In genomic region chr7:64562621-64563275, GRCh38 we compare ENCODE assay signal across 1 cellular context.
A peak's percentile ranks its signal among the peaks of the same experiment; 100 is the strongest.
TF ChIP-seq lines count a peak whose summit lies in the region.

ZNF680 (minus strand) TSS chr7:64563071; CDS start chr7:64562954, 117 bp downstream.

TF ChIP-seq in HEK293, 187 proteins besides CTCF, POLR2A, EP300 and RAD21 (continued from another document and continues in another):
- TF ChIP-seq ZBTB11 (tag by site-specific recombination; conservative IDR thresholded peaks at IDR 0.05; ENCODE audit: low read depth) = peak; percentile 66
- 0 out of 2 replicates have a peak, but pooled peaks have one; percentile 24 for TF ChIP-seq ZNF2 (tag by site-specific recombination; IDR thresholded peaks at IDR 0.05)
- no peak for TF ChIP-seq KLF7 (tag by site-specific recombination; IDR thresholded peaks at IDR 0.05; ENCODE audit: borderline replicate concordance)
- peak; percentile 69 for TF ChIP-seq ZNF350 (tag by site-specific recombination; IDR thresholded peaks at IDR 0.05)
- no peak for TF ChIP-seq ZNF510 (tag by site-specific recombination; IDR thresholded peaks at IDR 0.05; ENCODE audit: insufficient replicate concordance)
- TF ChIP-seq SP7 (tag by site-specific recombination; IDR thresholded peaks at IDR 0.05) = peak; percentile 28; the same call in 1 of the 2 replicates
- TF ChIP-seq ZNF335 (tag by site-specific recombination; conservative IDR thresholded peaks at IDR 0.05) = peak; percentile 67
- TF ChIP-seq ZNF518A (tag by site-specific recombination; conservative IDR thresholded peaks at IDR 0.05; ENCODE audit: low read depth) = no peak; the same call in 1 of the 2 replicates
- no peak for TF ChIP-seq ZNF391 (tag by site-specific recombination; IDR thresholded peaks at IDR 0.05; ENCODE audit: borderline replicate concordance, low read depth)
- 0 out of 2 replicates have a peak, but pooled peaks have one; percentile 27 for TF ChIP-seq ZFP37 (tag by site-specific recombination; IDR thresholded peaks at IDR 0.05)
- TF ChIP-seq KLF9 (tag by site-specific recombination; IDR thresholded peaks at IDR 0.05; ENCODE audit: low read depth) = 0 out of 2 replicates have a peak, but pooled peaks have one; percentile 15
- peak; percentile 11 for TF ChIP-seq ZBTB26 (tag by site-specific recombination; optimal IDR thresholded peaks at IDR 0.05)
- TF ChIP-seq KLF1 (tag by site-specific recombination; IDR thresholded peaks at IDR 0.05) = no peak
- TF ChIP-seq ZNF501 (tag by site-specific recombination; IDR thresholded peaks at IDR 0.05) = 0 out of 2 replicates have a peak, but pooled peaks have one; percentile 48
- 0 out of 2 replicates have a peak, but pooled peaks have one; percentile 35 for TF ChIP-seq TRIM28 (IDR thresholded peaks at IDR 0.05; ENCODE audit: borderline replicate concordance, low read length)
- no peak for TF ChIP-seq ZNF654 (tag by site-specific recombination; IDR thresholded peaks at IDR 0.05; ENCODE audit: low read depth)
- TF ChIP-seq ZBTB6 (tag by site-specific recombination; IDR thresholded peaks at IDR 0.05) = peak; percentile 71; the same call in 1 of the 2 replicates
- no peak for TF ChIP-seq ZNF658 (tag by site-specific recombination; IDR thresholded peaks at IDR 0.05)
- no peak for TF ChIP-seq ZBTB8A (tag by site-specific recombination; IDR thresholded peaks at IDR 0.05)
- TF ChIP-seq ZNF639 (tag by site-specific recombination; IDR thresholded peaks at IDR 0.05) = no peak
- 0 out of 2 replicates have a peak, but pooled peaks have one; percentile 69 for TF ChIP-seq ZNF280D (tag by site-specific recombination; IDR thresholded peaks at IDR 0.05)
- TF ChIP-seq ZNF341 (tag by site-specific recombination; IDR thresholded peaks at IDR 0.05; ENCODE audit: low read depth) = no peak
- TF ChIP-seq ZNF121 (tag by site-specific recombination; IDR thresholded peaks at IDR 0.05) = no peak
- no peak for TF ChIP-seq BCL11B (tag by site-specific recombination; IDR thresholded peaks at IDR 0.05; ENCODE audit: low read depth)
- no peak for TF ChIP-seq ZNF132 (tag by site-specific recombination; IDR thresholded peaks at IDR 0.05; ENCODE audit: borderline replicate concordance)
- TF ChIP-seq ZXDB (tag by site-specific recombination; IDR thresholded peaks at IDR 0.05) = peak; percentile 32; the same call in 1 of the 2 replicates
- no peak for TF ChIP-seq ZNF548 (tag by site-specific recombination; IDR thresholded peaks at IDR 0.05)
- no peak for TF ChIP-seq ZNF792 (tag by site-specific recombination; IDR thresholded peaks at IDR 0.05)
- no peak for TF ChIP-seq ZSCAN4 (tag by site-specific recombination; IDR thresholded peaks at IDR 0.05)
- no peak for TF ChIP-seq ZNF513 (tag by site-specific recombination; IDR thresholded peaks at IDR 0.05)
- no peak for TF ChIP-seq ZNF16 (tag by site-specific recombination; IDR thresholded peaks at IDR 0.05; ENCODE audit: low read depth)
- TF ChIP-seq ZNF629 (tag by site-specific recombination; IDR thresholded peaks at IDR 0.05) = no peak
- no peak for TF ChIP-seq ZNF133 (tag by site-specific recombination; IDR thresholded peaks at IDR 0.05)
- TF ChIP-seq ZBTB17 (tag by site-specific recombination; IDR thresholded peaks at IDR 0.05) = peak; percentile 89
- peak; percentile 60; the same call in 1 of the 2 replicates for TF ChIP-seq ZSCAN30 (tag by site-specific recombination; IDR thresholded peaks at IDR 0.05)
- TF ChIP-seq ZNF37A (tag by site-specific recombination; IDR thresholded peaks at IDR 0.05) = no peak
- no peak for TF ChIP-seq ZNF623 (tag by site-specific recombination; IDR thresholded peaks at IDR 0.05)
- TF ChIP-seq ZNF747 (tag by site-specific recombination; IDR thresholded peaks at IDR 0.05) = no peak
- TF ChIP-seq SCRT2 (tag by site-specific recombination; IDR thresholded peaks at IDR 0.05) = no peak
- TF ChIP-seq ZNF366 (tag by site-specific recombination; conservative IDR thresholded peaks at IDR 0.05) = 0 out of 2 replicates have a peak, but pooled peaks have one; percentile 24
- TF ChIP-seq KLF10 (tag by site-specific recombination; IDR thresholded peaks at IDR 0.05) = no peak
- no peak for TF ChIP-seq ZFP3 (tag by site-specific recombination; IDR thresholded peaks at IDR 0.05; ENCODE audit: low read depth)
- TF ChIP-seq ZNF302 (tag by site-specific recombination; IDR thresholded peaks at IDR 0.05; ENCODE audit: low read depth) = no peak
- TF ChIP-seq ZNF555 (tag by site-specific recombination; conservative IDR thresholded peaks at IDR 0.05) = no peak
- TF ChIP-seq ZNF529 (tag by site-specific recombination; IDR thresholded peaks at IDR 0.05; ENCODE audit: insufficient replicate concordance) = no peak
- no peak for TF ChIP-seq SETDB1 (IDR thresholded peaks at IDR 0.05; ENCODE audit: insufficient read length, low read length)
- peak; percentile 91 for TF ChIP-seq SP2 (tag by site-specific recombination; IDR thresholded peaks at IDR 0.05)
